Comparison of ENCODE assay signal across 15 cellular contexts in genomic region chr6:31762356-31762755, GRCh38. TPM values are rescaled to one million over a fixed set of nuclear protein-coding genes. Genes with fewer than 3 reads are reported as not detected.
DNase-seq lines count a peak whose midpoint lies in the region; ATAC-seq, FAIRE-seq and TF ChIP-seq lines count a peak whose summit lies in the region.
"Had no signal": no experiment of that assay in that cellular context is flagged by ENCODE, and none has a peak within 500 bp of the region (broad histone marks: within the 10 kb centered on the region; RNA-seq: fewer than 3 reads in every experiment).

TSS of gene SAPCD1 (plus strand) at chr6:31762656. CDS start at chr6:31763055, 399 bp downstream.

- WGBS in K562 (ENCODE audit: insufficient coverage, low coverage, missing lambda C conversion rate): 52% methylated on average over 4 of the region's 4 CpGs

- no peak for TF ChIP-seq RAD21 in K562 (CRISPR knock-in tag; conservative IDR thresholded peaks at IDR 0.05 in 1 of 2, IDR thresholded peaks at IDR 0.05 in 1 of 2)

- no peaks in the 10 kb centered on the region for H3K9me3 Mint-ChIP-seq in CD4-positive, CD25-positive, alpha-beta regulatory T cell
- no peaks in the 10 kb centered on the region for H3K9me3 Mint-ChIP-seq in nephron progenitor cell
- H3K9me3 Mint-ChIP-seq: naive thymus-derived CD4-positive, alpha-beta T cell; stimulated activated naive B cell treated with anti-CD40 and anti-IgM and Interleukin-4, amounts not matched to agents 10 μg/mL and 1 μg/mL and 100 μg/mL, for 72 hours had no signal

- no peaks in the 10 kb centered on the region for H3K9me3 ChIP-seq in CD4-positive, CD25-positive, alpha-beta regulatory T cell (ENCODE audit: control insufficient read depth in 2 of 2, low read length in 2 of 2)
- H3K9me3 ChIP-seq in K562 (replicated peaks; ENCODE audit: control insufficient read depth, insufficient read depth, low read depth, low read length): no peaks in the 10 kb centered on the region
- H3K9me3 ChIP-seq: body of pancreas, SJSA1 had no signal

- no peak within 1 kb of the TSS for H3K27ac ChIP-seq in CD4-positive, CD25-positive, alpha-beta regulatory T cell (ENCODE audit: insufficient read depth, low read length, poor library complexity, severe bottlenecking)
- H3K27ac ChIP-seq in K562 (ENCODE audit: extremely low read depth, low read depth, low read length): no peak within 1 kb of the TSS
- H3K27ac ChIP-seq in substantia nigra (ENCODE audit: low read depth, low read length, poor library complexity, severe bottlenecking): no peak within 1 kb of the TSS
- H3K27ac ChIP-seq: body of pancreas, SJSA1 had no signal

- DNase-seq in CD4-positive, CD25-positive, alpha-beta regulatory T cell: no peak
- DNase-seq in HT-29 (ENCODE audit: low spot score): no peak
- no peak for DNase-seq in K562 (ENCODE audit: extremely low read depth in 1 of 4, low spot score in 3 of 4)
- DNase-seq in nephron progenitor cell: no peak
- no peak for DNase-seq in substantia nigra (lab: John Stamatoyannopoulos, UW)
- DNase-seq: activated effector memory CD4-positive, alpha-beta T cell treated with Interleukin-2 at 50 U/mL for 16 hours; body of pancreas; naive thymus-derived CD4-positive, alpha-beta T cell; NK-92 treated with Interleukin-12 subunit alpha and Interleukin-12 subunit beta, amount 100 ng/mL, for 24 hours; right cardiac atrium; stimulated activated CD4-positive, alpha-beta T cell treated with anti-CD3 and anti-CD28 coated beads, Interleukin-4, amount 100 ng/mL, for 24 hours; stimulated activated naive B cell treated with anti-CD40 and anti-IgM and Interleukin-4, amounts not matched to agents 10 μg/mL and 1 μg/mL and 100 μg/mL, for 72 hours had no signal

- in situ Hi-C loops in K562 (cut with MboI): no loop called here

- TF ChIP-seq POLR2A in K562 (conservative IDR thresholded peaks at IDR 0.05): no peak

- no peaks in the 10 kb centered on the region for H3K79me2 ChIP-seq in K562 (ENCODE audit: control insufficient read depth, insufficient read depth, low read length)

- H3K4me2 ChIP-seq in K562 (ENCODE audit: insufficient read depth, low read length): no peak within 1 kb of the TSS

- H3K27me3 Mint-ChIP-seq in CD4-positive, CD25-positive, alpha-beta regulatory T cell: no peaks in the 10 kb centered on the region
- peaks cover 11% of the 10 kb centered on the region for H3K27me3 Mint-ChIP-seq in nephron progenitor cell (ENCODE audit: low read depth, poor library complexity)
- H3K27me3 Mint-ChIP-seq: naive thymus-derived CD4-positive, alpha-beta T cell; stimulated activated naive B cell treated with anti-CD40 and anti-IgM and Interleukin-4, amounts not matched to agents 10 μg/mL and 1 μg/mL and 100 μg/mL, for 72 hours had no signal

- no peaks in the 10 kb centered on the region for H3K36me3 ChIP-seq in CD4-positive, CD25-positive, alpha-beta regulatory T cell (ENCODE audit: control insufficient read depth, insufficient read depth, low read length)
- H3K36me3 ChIP-seq in K562 (ENCODE audit: control insufficient read depth, insufficient read depth, low read length): peaks cover 63% of the 10 kb centered on the region

- H3K9me1 ChIP-seq in K562 (ENCODE audit: control insufficient read depth, insufficient read depth, low read length): no peaks in the 10 kb centered on the region

- no peak for TF ChIP-seq EP300 in K562 (IDR thresholded peaks at IDR 0.05; ENCODE audit: low read length)

- H3K9ac ChIP-seq in K562 (ENCODE audit: insufficient read depth in 1 of 2, low read depth in 2 of 2, low read length in 2 of 2): peak within 1 kb of the TSS in 1 of 2 experiments; percentile 40; a peak in 2 of 4 replicates

- intact Hi-C loops in K562 (cut with micrococcal nuclease): no loop called here

- no peaks in the 10 kb centered on the region for H3K4me1 ChIP-seq in CD4-positive, CD25-positive, alpha-beta regulatory T cell (ENCODE audit: control insufficient read depth, insufficient read depth, low read length, poor library complexity, severe bottlenecking)
- peaks cover 0 to 20% of the 10 kb centered on the region in 2 experiments; a peak in 3 of 5 replicates for H3K4me1 ChIP-seq in K562 (replicated peaks in 1 of 2; ENCODE audit: control insufficient read depth in 2 of 2, insufficient read depth in 2 of 2, low read length in 2 of 2)

- no peaks in the 10 kb centered on the region for H4K20me1 ChIP-seq in K562 (replicated peaks; ENCODE audit: control insufficient read depth, insufficient read depth, low read length)

- no peak within 1 kb of the TSS for H3K4me3 Mint-ChIP-seq in CD4-positive, CD25-positive, alpha-beta regulatory T cell
- no peak within 1 kb of the TSS for H3K4me3 Mint-ChIP-seq in nephron progenitor cell
- H3K4me3 Mint-ChIP-seq: naive thymus-derived CD4-positive, alpha-beta T cell; stimulated activated naive B cell treated with anti-CD40 and anti-IgM and Interleukin-4, amounts not matched to agents 10 μg/mL and 1 μg/mL and 100 μg/mL, for 72 hours had no signal

- no peak within 1 kb of the TSS for H3K4me3 ChIP-seq in CD4-positive, CD25-positive, alpha-beta regulatory T cell (ENCODE audit: low read depth, low read length)
- H3K4me3 ChIP-seq in K562: no peak within 1 kb of the TSS
- H3K4me3 ChIP-seq: body of pancreas, SJSA1 had no signal

- H3K27ac Mint-ChIP-seq in CD4-positive, CD25-positive, alpha-beta regulatory T cell: peak within 1 kb of the TSS in 2 of 3 donors; percentile 81 to 83
- H3K27ac Mint-ChIP-seq in nephron progenitor cell: peak within 1 kb of the TSS; percentile 33
- H3K27ac Mint-ChIP-seq: stimulated activated naive B cell treated with anti-CD40 and anti-IgM and Interleukin-4, amounts not matched to agents 10 μg/mL and 1 μg/mL and 100 μg/mL, for 72 hours had no signal

- CTCF ChIA-PET in K562 (lab: Yijun Ruan, JAX; ENCODE audit: low intra/inter-chr PET ratio): no interaction called here

- ATAC-seq in CD4-positive, CD25-positive, alpha-beta regulatory T cell (ENCODE audit: low read depth in 2 of 2): no peak
- ATAC-seq in K562: no peak
- no peak for ATAC-seq in HG03378 (IDR thresholded peaks at IDR 0.05; ENCODE audit: unreplicated experiment)
- ATAC-seq in GM19395 (IDR thresholded peaks at IDR 0.05; ENCODE audit: unreplicated experiment): no peak
- ATAC-seq: body of pancreas; naive thymus-derived CD4-positive, alpha-beta T cell; right cardiac atrium; stimulated activated naive B cell treated with anti-CD40 and anti-IgM and Interleukin-4, amounts not matched to agents 10 μg/mL and 1 μg/mL and 100 μg/mL, for 72 hours had no signal

- no peak within 1 kb of the TSS for H2AFZ ChIP-seq in K562 (ENCODE audit: low read depth, low read length)

- H3K4me1 Mint-ChIP-seq in CD4-positive, CD25-positive, alpha-beta regulatory T cell: peaks cover 0 to 5% (median 4%) of the 10 kb centered on the region in 4 donors
- peaks cover 47% of the 10 kb centered on the region for H3K4me1 Mint-ChIP-seq in nephron progenitor cell

- H3K27me3 ChIP-seq in CD4-positive, CD25-positive, alpha-beta regulatory T cell (ENCODE audit: control insufficient read depth, insufficient read depth, low read length): no peaks in the 10 kb centered on the region
- H3K27me3 ChIP-seq in K562 (ENCODE audit: control insufficient read depth in 2 of 2, insufficient read depth in 2 of 2, low read length in 2 of 2): no peaks in the 10 kb centered on the region
- H3K27me3 ChIP-seq: body of pancreas, SJSA1 had no signal

- H3K36me3 Mint-ChIP-seq in CD4-positive, CD25-positive, alpha-beta regulatory T cell: peaks cover 19% of the 10 kb centered on the region
- peaks cover 52% of the 10 kb centered on the region for H3K36me3 Mint-ChIP-seq in nephron progenitor cell (ENCODE audit: low read depth)

- POLR2A ChIA-PET in K562 (lab: Yijun Ruan, JAX): interaction anchor here (0.8 to 4.6 kb wide), 8 partner anchors 10 to 65 kb away, joined by 3 to 29 read pairs (median 4); partner anchors contain the start of genes CLIC1, HSPA1B, MSH5 and VARS1

- no peak for FAIRE-seq in K562 (lab: Jason Lieb, UNC)

- no TSS peak for BruUV-seq in K562 (replicated peaks; lab: Mats Ljungman, UMichigan)

- TF ChIP-seq CTCF in K562 (IDR thresholded peaks at IDR 0.05 in 2 of 3, conservative IDR thresholded peaks at IDR 0.05 in 1 of 3; ENCODE audit: insufficient read depth in 2 of 3, low read depth in 1 of 3, low read length in 3 of 3) (no peak), nephron progenitor cell (IDR thresholded peaks at IDR 0.05) (no peak)

TF ChIP-seq in K562, 482 proteins besides CTCF, POLR2A, EP300 and RAD21:
- TF ChIP-seq BRCA1 (IDR thresholded peaks at IDR 0.05): no peak
- 0 out of 2 replicates have a peak, but pooled peaks have one; percentile 29 for TF ChIP-seq BRCA1 (CRISPR knock-in tag; IDR thresholded peaks at IDR 0.05)
- no peak for TF ChIP-seq ZNF583 (CRISPR knock-in tag; IDR thresholded peaks at IDR 0.05)

RNA-seq across cellular contexts. Expression of gene SAPCD1, which starts in this region (rescaled TPM):
- total RNA-seq in CD4-positive, CD25-positive, alpha-beta regulatory T cell: 2.3 TPM
- polyA plus RNA-seq in CD4-positive, CD25-positive, alpha-beta regulatory T cell: not detected
- 6.3 and 11.6 TPM in 2 replicates for total RNA-seq in HT-29 (2014; rRNA removed; shearing (Covaris generic))
- total RNA-seq in K562 (2011; cell fraction: chromatin; rRNA removed; ENCODE audit: low replicate concordance): 127 and 183 TPM in 2 replicates
- total RNA-seq in K562 (2011; cell fraction: nucleolus; rRNA removed): 43.2 and 49.2 TPM in 2 replicates
- 129 and 205 TPM in 2 replicates for total RNA-seq in K562 (2011; cell fraction: nucleoplasm; rRNA removed)
- total RNA-seq in K562 (2014; rRNA removed): 5.9 and 6.5 TPM in 2 replicates
- total RNA-seq in K562 (2014; rRNA removed; fragmentation: Illumina TruSeq; extraction: Trizol): 7.0 and 7.4 TPM in 2 replicates
- total RNA-seq in K562 (2015; rRNA removed; fragmentation: Illumina TruSeq; extraction: Trizol): 5.8 and 7.5 TPM in 2 replicates
- total RNA-seq in K562 (2021): 13.4 and 15.8 TPM in 2 replicates
- 11.7 and 17.8 TPM in 2 replicates for polyA plus RNA-seq in K562 (2011; rRNA removed)
- 4.3 and 5.0 TPM in 2 replicates for polyA plus RNA-seq in K562 (2011; cell fraction: cytosol; rRNA removed)
- polyA plus RNA-seq in K562 (2011; cell fraction: nucleus; rRNA removed): 169 and 188 TPM in 2 replicates
- polyA plus RNA-seq in K562 (2012): 14.3 and 26.9 TPM in 2 replicates
- polyA plus RNA-seq in K562 (2014; fragmentation: Illumina TruSeq; extraction: Trizol): 12.9 and 18.4 TPM in 2 replicates
- polyA plus RNA-seq in K562 (2014; fragmentation: Nextera tagmentation; extraction: Ambion mirVana): 1 to 10 TPM; 2.6 to 3.2 TPM
- 17.1 and 30.2 TPM in 2 replicates for polyA plus RNA-seq in K562 (2014; rRNA removed)
- polyA minus RNA-seq in K562 (2011; rRNA and poly(A)+ RNA removed): 3.2 and 4.9 TPM in 2 replicates
- 4.2 TPM in 1 of 2 replicates, not detected in the other for polyA minus RNA-seq in K562 (2011; cell fraction: cytosol; rRNA and poly(A)+ RNA removed)
- polyA minus RNA-seq in K562 (2011; cell fraction: nucleus; rRNA and poly(A)+ RNA removed): 10.4 and 14.8 TPM in 2 replicates
- polyA plus RNA-seq: naive thymus-derived CD4-positive, alpha-beta T cell had no signal
